16 cellular contexts compared by ENCODE assay signal in genomic region chr2:71510938-71511337, GRCh38. TPM values are rescaled to one million over a fixed set of nuclear protein-coding genes. Genes with fewer than 3 reads are reported as not detected.
"Had no signal": no experiment of that assay in that cellular context is flagged by ENCODE, and none has a peak within 500 bp of the region (broad histone marks: within the 10 kb centered on the region; RNA-seq: fewer than 3 reads in every experiment).

No MANE protein-coding gene starts in this region.

- H3K27ac ChIP-seq: body of pancreas, epithelial cell of prostate, esophagus squamous epithelium, gastroesophageal sphincter, heart right ventricle, WERI-Rb-1 had no signal

- H3K27ac Mint-ChIP-seq: activated B cell treated with CpG ODN at 0.5 μM for 24 hours; activated CD4-positive, alpha-beta memory T cell treated with anti-CD3 and anti-CD28 coated beads, Interleukin-2, amount 10 ng/mL, durations not matched to agents 7 days and 5 days; activated CD4-positive, alpha-beta T cell treated with anti-CD3 and anti-CD28 coated beads, Interleukin-2, amount 10 ng/mL, durations not matched to agents 7 days and 5 days; activated naive CD8-positive, alpha-beta T cell; activated T-helper 17 cell treated with anti-CD3 and anti-CD28 coated beads, Interleukin-2, amount 50 U/mL, for 72 hours; effector memory CD8-positive, alpha-beta T cell; T-helper 17 cell; T-helper 2 cell treated with Interferon-gamma antibody and Interleukin-4, amounts not matched to agents 5 μg/mL and 100 μg/mL, for 36 hours had no signal

- H3K36me3 ChIP-seq: esophagus squamous epithelium, WERI-Rb-1 had no signal

- H3K36me3 Mint-ChIP-seq: activated naive CD8-positive, alpha-beta T cell had no signal

- DNase-seq: cortex of kidney, esophagus squamous epithelium had no signal

- H3K4me3 Mint-ChIP-seq: activated B cell treated with CpG ODN at 0.5 μM for 24 hours; activated CD4-positive, alpha-beta memory T cell treated with anti-CD3 and anti-CD28 coated beads, Interleukin-2, amount 10 ng/mL, durations not matched to agents 7 days and 5 days; activated CD4-positive, alpha-beta T cell treated with anti-CD3 and anti-CD28 coated beads, Interleukin-2, amount 10 ng/mL, durations not matched to agents 7 days and 5 days; activated naive CD8-positive, alpha-beta T cell; activated T-cell treated with anti-CD3 and anti-CD28 coated beads, Interleukin-2, amount 50 U/mL, for 4 hours; activated T-helper 17 cell treated with anti-CD3 and anti-CD28 coated beads, Interleukin-2, amount 50 U/mL, for 72 hours; effector memory CD8-positive, alpha-beta T cell; T-helper 17 cell; T-helper 2 cell treated with Interferon-gamma antibody and Interleukin-4, amounts not matched to agents 5 μg/mL and 100 μg/mL, for 36 hours had no signal

- H3K4me3 ChIP-seq: body of pancreas, esophagus squamous epithelium, gastroesophageal sphincter, heart right ventricle had no signal

- H3K4me1 ChIP-seq: body of pancreas had no signal

- H3K9me3 Mint-ChIP-seq: activated B cell treated with CpG ODN at 0.5 μM for 24 hours; activated CD4-positive, alpha-beta memory T cell treated with anti-CD3 and anti-CD28 coated beads, Interleukin-2, amount 10 ng/mL, durations not matched to agents 7 days and 5 days; activated CD4-positive, alpha-beta T cell treated with anti-CD3 and anti-CD28 coated beads, Interleukin-2, amount 10 ng/mL, durations not matched to agents 7 days and 5 days; activated T-cell treated with anti-CD3 and anti-CD28 coated beads, Interleukin-2, amount 50 U/mL, for 4 hours; activated T-helper 17 cell treated with anti-CD3 and anti-CD28 coated beads, Interleukin-2, amount 50 U/mL, for 72 hours; effector memory CD8-positive, alpha-beta T cell; T-helper 2 cell treated with Interferon-gamma antibody and Interleukin-4, amounts not matched to agents 5 μg/mL and 100 μg/mL, for 36 hours had no signal

- H3K4me1 Mint-ChIP-seq: activated CD4-positive, alpha-beta memory T cell treated with anti-CD3 and anti-CD28 coated beads, Interleukin-2, amount 10 ng/mL, durations not matched to agents 7 days and 5 days; activated CD4-positive, alpha-beta T cell treated with anti-CD3 and anti-CD28 coated beads, Interleukin-2, amount 10 ng/mL, durations not matched to agents 7 days and 5 days; activated T-helper 17 cell treated with anti-CD3 and anti-CD28 coated beads, Interleukin-2, amount 50 U/mL, for 72 hours had no signal

- H3K9me3 ChIP-seq: body of pancreas, esophagus squamous epithelium, gastroesophageal sphincter, heart right ventricle had no signal

- H3K27me3 ChIP-seq: body of pancreas, gastroesophageal sphincter, heart right ventricle had no signal

RNA-seq across cellular contexts. Expression of gene DYSF, which starts 57.6 kb away (rescaled TPM):
- total RNA-seq: activated CD4-positive, alpha-beta memory T cell treated with anti-CD3 and anti-CD28 coated beads, Interleukin-2, amount 10 ng/mL, durations not matched to agents 7 days and 5 days had no signal
